In genomic region chr3:87088366-87088983, GRCh38 we compare ENCODE assay signal across 8 cellular contexts.
DNase-seq lines count a peak whose midpoint lies in the region; ATAC-seq, FAIRE-seq and TF ChIP-seq lines count a peak whose summit lies in the region.

No MANE protein-coding gene starts in this region.

- TF ChIP-seq POLR2A in GM12892 (IDR thresholded peaks at IDR 0.05; ENCODE audit: low read depth, low read length), result no peak

- peak overlapping the region; percentile 51 to 90 (median 77) for H3K4me3 ChIP-seq in dorsolateral prefrontal cortex

- no peak for FAIRE-seq in GM12892 (lab: Jason Lieb, UNC)

- no peaks in the 10 kb centered on the region for H3K27me3 ChIP-seq in dorsolateral prefrontal cortex

- intact Hi-C loops in dorsolateral prefrontal cortex (cut with DNase I), result loop anchor here (2.0 to 10.0 kb wide), 5 partner anchors 56 to 314 kb away; partner anchors contain the start of gene CHMP2B (in 1 of the 2)

- TF ChIP-seq CTCF in dorsolateral prefrontal cortex (IDR thresholded peaks at IDR 0.05 in 54 of 56, conservative IDR thresholded peaks at IDR 0.05 in 2 of 56; ENCODE audit: low read depth in 1 of 56, partially characterized antibody in 56 of 56), result no peak

- DNase-seq in dorsolateral prefrontal cortex (peak in 2 of 10 donors; percentile 4 to 40), pons (ENCODE audit: low spot score) (peak; percentile 38), NCI-H774 (lab: John Stamatoyannopoulos, UW) (no peak), GM12892 (ENCODE audit: insufficient read length) (no peak), occipital lobe (lab: John Stamatoyannopoulos, UW) (no peak), NCI-H1092 (lab: John Stamatoyannopoulos, UW) (no peak)

- ATAC-seq in GM18867 (IDR thresholded peaks at IDR 0.05; ENCODE audit: unreplicated experiment) (peak; percentile 11), HG03196 (IDR thresholded peaks at IDR 0.05; ENCODE audit: unreplicated experiment) (peak; percentile 14)

- peak overlapping the region; percentile 77 to 99 (median 94) for H3K27ac ChIP-seq in dorsolateral prefrontal cortex
